ENCODE assay signal across 17 cellular contexts in the genomic region with DNA sequence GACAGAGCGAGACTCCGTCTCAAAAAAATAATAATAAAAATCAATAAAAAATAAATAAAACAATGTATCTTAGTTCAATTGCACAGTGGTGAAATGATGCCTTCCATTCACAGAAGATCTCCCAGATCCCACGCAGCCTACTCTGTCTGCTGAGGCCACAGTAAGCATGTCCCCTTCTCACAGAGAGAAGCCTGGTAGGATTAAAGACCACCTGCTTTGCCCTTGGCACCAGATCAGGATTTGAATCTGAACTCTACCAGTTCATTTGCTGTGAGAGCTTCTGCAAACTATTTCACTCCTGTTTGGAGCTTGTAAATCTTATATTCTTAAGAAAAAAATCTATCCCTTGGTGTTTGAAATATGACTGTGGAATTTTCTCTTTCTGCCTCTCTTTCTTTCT.
"Had no signal": no experiment of that assay in that cellular context is flagged by ENCODE, and none has a peak within 500 bp of the region (broad histone marks: within the 10 kb centered on the region; RNA-seq: fewer than 3 reads in every experiment).

No MANE protein-coding gene starts in this region.

- H3K27me3 ChIP-seq: right atrium auricular region, stomach, testis had no signal

- H3K27me3 Mint-ChIP-seq: memory B cell had no signal

- DNase-seq: cortex of kidney; effector memory CD8-positive, alpha-beta T cell; erythroblast; natural killer cell; nucleus accumbens; stimulated activated CD4-positive, alpha-beta T cell treated with anti-CD3 and anti-CD28 coated beads, Interleukin-2, amount 100 ng/mL, for 24 hours; stimulated activated CD4-positive, alpha-beta T cell treated with anti-CD3 and anti-CD28 coated beads, Interleukin-4, amount 100 ng/mL, for 24 hours; stimulated activated naive CD4-positive, alpha-beta T cell treated with Interleukin-2 at 50 U/mL for 16 hours; stomach; testis; tibial artery had no signal

- H3K36me3 Mint-ChIP-seq: memory B cell, natural killer cell, type B pancreatic cell had no signal

- H3K27ac ChIP-seq: prostate gland, right atrium auricular region, stomach, testis, tibial artery had no signal

- H3K4me3 Mint-ChIP-seq: memory B cell; natural killer cell; stimulated activated effector memory CD8-positive, alpha-beta T cell treated with anti-CD3 and anti-CD28 coated beads, Interleukin-12 subunit alpha, Interleukin-12 subunit beta, amount 100 ng/mL, for 72 hours had no signal

- H3K9me3 ChIP-seq: prostate gland, right atrium auricular region, stomach, testis, tibial artery had no signal

- H3K36me3 ChIP-seq: prostate gland, right atrium auricular region, stomach, tibial artery had no signal

- H3K4me1 ChIP-seq: prostate gland, testis had no signal

- H3K27ac Mint-ChIP-seq: effector memory CD8-positive, alpha-beta T cell; memory B cell; stimulated activated effector memory CD8-positive, alpha-beta T cell treated with anti-CD3 and anti-CD28 coated beads, Interleukin-12 subunit alpha, Interleukin-12 subunit beta, amount 100 ng/mL, for 72 hours; type B pancreatic cell had no signal

- H3K4me3 ChIP-seq: lung, prostate gland, right atrium auricular region, stomach, testis, tibial artery had no signal

- H3K9me3 Mint-ChIP-seq: effector memory CD8-positive, alpha-beta T cell; memory B cell; natural killer cell; stimulated activated effector memory CD8-positive, alpha-beta T cell treated with anti-CD3 and anti-CD28 coated beads, Interleukin-12 subunit alpha, Interleukin-12 subunit beta, amount 100 ng/mL, for 72 hours; type B pancreatic cell had no signal
